Comparison of ENCODE assay signal across 1 cellular context in the genomic region with DNA sequence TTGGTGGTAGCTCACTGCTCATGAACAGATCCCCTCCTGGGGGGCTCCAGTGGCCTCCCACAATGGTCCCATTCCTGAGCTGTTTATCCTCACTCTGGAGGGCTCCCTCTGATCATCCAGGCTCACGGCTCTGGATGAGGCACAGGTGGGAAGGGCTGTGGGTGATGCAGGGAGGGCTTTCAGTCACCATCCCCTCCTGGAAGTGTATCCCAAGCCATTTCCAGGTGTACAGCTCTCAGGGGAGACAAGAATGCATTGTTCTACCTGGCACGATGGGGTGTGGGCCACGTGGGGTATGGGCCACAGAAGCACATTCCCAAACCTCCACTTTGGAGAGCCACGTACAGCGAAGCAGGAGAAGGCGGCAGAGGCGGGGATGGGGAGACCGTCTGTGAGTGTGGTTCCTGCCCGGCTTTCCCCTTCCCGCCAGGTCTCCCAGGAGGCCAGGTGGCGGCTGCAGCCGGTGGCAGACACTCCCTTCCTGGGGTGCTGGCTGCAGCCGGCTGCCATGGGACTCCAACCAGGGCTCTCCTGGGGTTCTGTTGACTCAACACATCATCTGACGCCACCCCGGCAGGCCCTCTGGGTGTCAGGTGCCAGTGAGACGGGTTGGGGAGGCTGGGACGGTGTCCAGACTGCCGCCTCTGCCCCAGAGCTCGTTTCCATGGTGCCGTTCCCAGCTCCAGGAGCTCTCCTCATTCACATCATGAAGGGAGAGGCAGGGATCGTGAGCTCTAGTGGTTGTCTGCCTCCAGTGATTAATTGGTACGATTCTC.
TF ChIP-seq lines count a peak whose summit lies in the region.

No MANE protein-coding gene starts in this region.

TF ChIP-seq in H1, 55 proteins besides CTCF, POLR2A, EP300 and RAD21:
- TF ChIP-seq YY1 (IDR thresholded peaks at IDR 0.05; ENCODE audit: low read depth, low read length) (no peak), TAF7 (optimal IDR thresholded peaks at IDR 0.05; ENCODE audit: borderline replicate concordance, low read depth, low read length) (no peak), KDM5A (IDR thresholded peaks at IDR 0.05; ENCODE audit: low read length) (no peak), KDM4A (IDR thresholded peaks at IDR 0.05; ENCODE audit: low read depth, low read length, severe bottlenecking) (no peak), CREB1 (IDR thresholded peaks at IDR 0.05) (no peak), SP2 (IDR thresholded peaks at IDR 0.05; ENCODE audit: low read length) (no peak), MAFK (IDR thresholded peaks at IDR 0.05; ENCODE audit: low read depth, low read length) (no peak), TAF1 (IDR thresholded peaks at IDR 0.05; ENCODE audit: low read depth, low read length) (no peak)
